Comparison of ENCODE assay signal across 1 cellular context in the genomic region with DNA sequence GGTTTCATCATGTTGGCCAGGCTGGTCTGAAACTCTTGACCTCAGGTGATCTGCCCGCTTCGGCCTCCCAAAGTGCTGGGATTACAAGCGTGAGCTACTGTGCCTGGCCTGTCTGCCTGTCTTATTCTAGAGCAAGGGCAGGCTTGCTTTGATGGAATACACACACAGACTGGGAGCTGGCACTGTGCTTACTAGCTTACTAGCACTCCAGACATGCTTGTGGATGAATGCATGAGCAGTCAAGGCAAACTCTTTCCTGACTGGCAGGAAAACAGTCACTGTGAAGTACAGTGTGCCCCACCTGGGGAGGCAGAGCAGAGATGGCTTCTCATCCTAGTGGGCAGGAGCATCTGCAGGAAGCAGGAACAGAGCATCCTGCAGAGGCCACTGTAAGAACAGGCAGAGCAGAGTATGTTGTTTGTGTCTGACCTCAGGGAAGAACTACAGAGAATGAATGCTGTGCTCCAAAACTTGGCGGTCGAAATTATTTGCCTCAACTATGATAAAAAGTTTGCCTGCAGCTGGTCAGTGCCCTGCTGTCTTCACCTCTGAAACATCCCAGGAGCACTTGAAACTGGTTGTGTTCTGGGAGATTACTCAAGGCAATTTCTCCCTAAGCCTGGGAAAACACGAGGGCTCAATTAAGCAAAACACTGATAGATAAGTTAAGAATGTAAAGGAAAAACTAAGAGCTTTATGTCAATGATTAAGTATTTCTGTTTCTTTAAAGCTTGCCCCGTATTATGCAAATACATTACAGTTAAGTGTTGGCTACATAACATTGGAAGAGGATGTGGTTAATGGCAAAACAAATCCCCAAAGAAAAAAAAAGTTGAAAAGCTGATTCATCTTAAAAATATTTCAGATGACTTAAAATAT.
A peak's percentile ranks its signal among the peaks of the same experiment; 100 is the strongest.
TF ChIP-seq lines count a peak whose summit lies in the region.

No MANE protein-coding gene starts in this region.

TF ChIP-seq in IMR-90, 13 proteins besides CTCF, POLR2A, EP300 and RAD21 (continued from another document):
- TF ChIP-seq, protein P1, sequence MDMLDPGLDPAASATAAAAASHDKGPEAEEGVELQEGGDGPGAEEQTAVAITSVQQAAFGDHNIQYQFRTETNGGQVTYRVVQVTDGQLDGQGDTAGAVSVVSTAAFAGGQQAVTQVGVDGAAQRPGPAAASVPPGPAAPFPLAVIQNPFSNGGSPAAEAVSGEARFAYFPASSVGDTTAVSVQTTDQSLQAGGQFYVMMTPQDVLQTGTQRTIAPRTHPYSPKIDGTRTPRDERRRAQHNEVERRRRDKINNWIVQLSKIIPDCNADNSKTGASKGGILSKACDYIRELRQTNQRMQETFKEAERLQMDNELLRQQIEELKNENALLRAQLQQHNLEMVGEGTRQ (IDR thresholded peaks at IDR 0.05; ENCODE audit: low read depth, low read length) = no peak
- TF ChIP-seq MAZ (IDR thresholded peaks at IDR 0.05; ENCODE audit: borderline replicate concordance, low read depth, low read length) = no peak
- peak; percentile 68 for TF ChIP-seq CEBPB (IDR thresholded peaks at IDR 0.05; ENCODE audit: low read depth, low read length)
- TF ChIP-seq NFE2L2 (IDR thresholded peaks at IDR 0.05; ENCODE audit: low read depth, low read length) = no peak
- TF ChIP-seq RFX5 (IDR thresholded peaks at IDR 0.05; ENCODE audit: low read depth, low read length) = no peak
- peak; percentile 57 for TF ChIP-seq RCOR1 (IDR thresholded peaks at IDR 0.05; ENCODE audit: insufficient replicate concordance, low read length)
- no peak for TF ChIP-seq FOS (IDR thresholded peaks at IDR 0.05; ENCODE audit: low read depth, low read length)
- no peak for TF ChIP-seq MAFK (IDR thresholded peaks at IDR 0.05; ENCODE audit: low read depth, low read length)
